1 cellular context compared by ENCODE assay signal in the genomic region with DNA sequence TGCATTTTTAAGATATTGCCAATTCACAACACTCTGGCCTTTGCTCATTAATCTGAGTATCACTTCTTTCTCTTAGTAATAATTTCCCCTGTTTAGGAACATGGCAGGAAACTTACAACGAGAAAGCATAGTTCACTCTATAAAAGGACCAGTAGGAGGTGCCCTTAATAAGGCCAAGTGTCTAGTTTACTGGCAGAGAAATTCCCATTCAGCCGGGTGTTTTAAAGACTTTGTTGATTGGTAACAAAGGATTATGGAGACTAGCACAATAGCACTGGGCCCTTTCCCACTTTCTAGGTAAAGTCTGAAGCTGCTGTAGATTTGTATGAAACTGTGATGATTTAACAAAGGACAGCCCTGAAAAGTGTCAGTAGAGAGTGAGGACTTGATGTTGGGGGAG.
TF ChIP-seq lines count a peak whose summit lies in the region.

No MANE protein-coding gene starts in this region.

TF ChIP-seq in H1, 55 proteins besides CTCF, POLR2A, EP300 and RAD21 (continued from another document):
- TF ChIP-seq, protein P1, sequence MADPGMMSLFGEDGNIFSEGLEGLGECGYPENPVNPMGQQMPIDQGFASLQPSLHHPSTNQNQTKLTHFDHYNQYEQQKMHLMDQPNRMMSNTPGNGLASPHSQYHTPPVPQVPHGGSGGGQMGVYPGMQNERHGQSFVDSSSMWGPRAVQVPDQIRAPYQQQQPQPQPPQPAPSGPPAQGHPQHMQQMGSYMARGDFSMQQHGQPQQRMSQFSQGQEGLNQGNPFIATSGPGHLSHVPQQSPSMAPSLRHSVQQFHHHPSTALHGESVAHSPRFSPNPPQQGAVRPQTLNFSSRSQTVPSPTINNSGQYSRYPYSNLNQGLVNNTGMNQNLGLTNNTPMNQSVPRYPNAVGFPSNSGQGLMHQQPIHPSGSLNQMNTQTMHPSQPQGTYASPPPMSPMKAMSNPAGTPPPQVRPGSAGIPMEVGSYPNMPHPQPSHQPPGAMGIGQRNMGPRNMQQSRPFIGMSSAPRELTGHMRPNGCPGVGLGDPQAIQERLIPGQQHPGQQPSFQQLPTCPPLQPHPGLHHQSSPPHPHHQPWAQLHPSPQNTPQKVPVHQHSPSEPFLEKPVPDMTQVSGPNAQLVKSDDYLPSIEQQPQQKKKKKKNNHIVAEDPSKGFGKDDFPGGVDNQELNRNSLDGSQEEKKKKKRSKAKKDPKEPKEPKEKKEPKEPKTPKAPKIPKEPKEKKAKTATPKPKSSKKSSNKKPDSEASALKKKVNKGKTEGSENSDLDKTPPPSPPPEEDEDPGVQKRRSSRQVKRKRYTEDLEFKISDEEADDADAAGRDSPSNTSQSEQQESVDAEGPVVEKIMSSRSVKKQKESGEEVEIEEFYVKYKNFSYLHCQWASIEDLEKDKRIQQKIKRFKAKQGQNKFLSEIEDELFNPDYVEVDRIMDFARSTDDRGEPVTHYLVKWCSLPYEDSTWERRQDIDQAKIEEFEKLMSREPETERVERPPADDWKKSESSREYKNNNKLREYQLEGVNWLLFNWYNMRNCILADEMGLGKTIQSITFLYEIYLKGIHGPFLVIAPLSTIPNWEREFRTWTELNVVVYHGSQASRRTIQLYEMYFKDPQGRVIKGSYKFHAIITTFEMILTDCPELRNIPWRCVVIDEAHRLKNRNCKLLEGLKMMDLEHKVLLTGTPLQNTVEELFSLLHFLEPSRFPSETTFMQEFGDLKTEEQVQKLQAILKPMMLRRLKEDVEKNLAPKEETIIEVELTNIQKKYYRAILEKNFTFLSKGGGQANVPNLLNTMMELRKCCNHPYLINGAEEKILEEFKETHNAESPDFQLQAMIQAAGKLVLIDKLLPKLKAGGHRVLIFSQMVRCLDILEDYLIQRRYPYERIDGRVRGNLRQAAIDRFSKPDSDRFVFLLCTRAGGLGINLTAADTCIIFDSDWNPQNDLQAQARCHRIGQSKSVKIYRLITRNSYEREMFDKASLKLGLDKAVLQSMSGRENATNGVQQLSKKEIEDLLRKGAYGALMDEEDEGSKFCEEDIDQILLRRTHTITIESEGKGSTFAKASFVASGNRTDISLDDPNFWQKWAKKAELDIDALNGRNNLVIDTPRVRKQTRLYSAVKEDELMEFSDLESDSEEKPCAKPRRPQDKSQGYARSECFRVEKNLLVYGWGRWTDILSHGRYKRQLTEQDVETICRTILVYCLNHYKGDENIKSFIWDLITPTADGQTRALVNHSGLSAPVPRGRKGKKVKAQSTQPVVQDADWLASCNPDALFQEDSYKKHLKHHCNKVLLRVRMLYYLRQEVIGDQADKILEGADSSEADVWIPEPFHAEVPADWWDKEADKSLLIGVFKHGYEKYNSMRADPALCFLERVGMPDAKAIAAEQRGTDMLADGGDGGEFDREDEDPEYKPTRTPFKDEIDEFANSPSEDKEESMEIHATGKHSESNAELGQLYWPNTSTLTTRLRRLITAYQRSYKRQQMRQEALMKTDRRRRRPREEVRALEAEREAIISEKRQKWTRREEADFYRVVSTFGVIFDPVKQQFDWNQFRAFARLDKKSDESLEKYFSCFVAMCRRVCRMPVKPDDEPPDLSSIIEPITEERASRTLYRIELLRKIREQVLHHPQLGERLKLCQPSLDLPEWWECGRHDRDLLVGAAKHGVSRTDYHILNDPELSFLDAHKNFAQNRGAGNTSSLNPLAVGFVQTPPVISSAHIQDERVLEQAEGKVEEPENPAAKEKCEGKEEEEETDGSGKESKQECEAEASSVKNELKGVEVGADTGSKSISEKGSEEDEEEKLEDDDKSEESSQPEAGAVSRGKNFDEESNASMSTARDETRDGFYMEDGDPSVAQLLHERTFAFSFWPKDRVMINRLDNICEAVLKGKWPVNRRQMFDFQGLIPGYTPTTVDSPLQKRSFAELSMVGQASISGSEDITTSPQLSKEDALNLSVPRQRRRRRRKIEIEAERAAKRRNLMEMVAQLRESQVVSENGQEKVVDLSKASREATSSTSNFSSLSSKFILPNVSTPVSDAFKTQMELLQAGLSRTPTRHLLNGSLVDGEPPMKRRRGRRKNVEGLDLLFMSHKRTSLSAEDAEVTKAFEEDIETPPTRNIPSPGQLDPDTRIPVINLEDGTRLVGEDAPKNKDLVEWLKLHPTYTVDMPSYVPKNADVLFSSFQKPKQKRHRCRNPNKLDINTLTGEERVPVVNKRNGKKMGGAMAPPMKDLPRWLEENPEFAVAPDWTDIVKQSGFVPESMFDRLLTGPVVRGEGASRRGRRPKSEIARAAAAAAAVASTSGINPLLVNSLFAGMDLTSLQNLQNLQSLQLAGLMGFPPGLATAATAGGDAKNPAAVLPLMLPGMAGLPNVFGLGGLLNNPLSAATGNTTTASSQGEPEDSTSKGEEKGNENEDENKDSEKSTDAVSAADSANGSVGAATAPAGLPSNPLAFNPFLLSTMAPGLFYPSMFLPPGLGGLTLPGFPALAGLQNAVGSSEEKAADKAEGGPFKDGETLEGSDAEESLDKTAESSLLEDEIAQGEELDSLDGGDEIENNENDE (IDR thresholded peaks at IDR 0.05; ENCODE audit: insufficient replicate concordance, low read length) = no peak
- TF ChIP-seq PHF8 (conservative IDR thresholded peaks at IDR 0.05; ENCODE audit: low read depth, low read length) = no peak
- TF ChIP-seq RFX5 (IDR thresholded peaks at IDR 0.05; ENCODE audit: borderline replicate concordance, low read depth, low read length) = no peak
- TF ChIP-seq KDM5A (IDR thresholded peaks at IDR 0.05; ENCODE audit: low read length) = no peak
- no peak for TF ChIP-seq FOSL1 (IDR thresholded peaks at IDR 0.05; ENCODE audit: insufficient read depth, low read depth, low read length)
- TF ChIP-seq JUND (IDR thresholded peaks at IDR 0.05; ENCODE audit: low read length) = no peak
- TF ChIP-seq MAFK (IDR thresholded peaks at IDR 0.05; ENCODE audit: low read depth, low read length) = no peak
- no peak for TF ChIP-seq ASH2L (IDR thresholded peaks at IDR 0.05; ENCODE audit: low read length)
- TF ChIP-seq CTBP2 (IDR thresholded peaks at IDR 0.05; ENCODE audit: borderline replicate concordance, insufficient read depth, insufficient read length, low read length) = no peak
- TF ChIP-seq KDM1A (IDR thresholded peaks at IDR 0.05; ENCODE audit: borderline replicate concordance, low read length) = no peak
- TF ChIP-seq EZH2 (IDR thresholded peaks at IDR 0.05; ENCODE audit: low read depth, low read length, severe bottlenecking) = no peak
- no peak for TF ChIP-seq SAP30 (IDR thresholded peaks at IDR 0.05; ENCODE audit: insufficient read depth, insufficient replicate concordance, low read length)
